8 cellular contexts compared by ENCODE assay signal in genomic region chr11:64448599-64449380, GRCh38.
DNase-seq lines count a peak whose midpoint lies in the region; ATAC-seq and TF ChIP-seq lines count a peak whose summit lies in the region.

No MANE protein-coding gene starts in this region.

- no peaks in the 10 kb centered on the region for H3K36me3 Mint-ChIP-seq in activated CD8-positive, alpha-beta T cell treated with anti-CD3 and anti-CD28 coated beads for 36 hours (ENCODE audit: low read depth)

- intact Hi-C loops in activated CD8-positive, alpha-beta T cell treated with anti-CD3 and anti-CD28 coated beads for 36 hours (cut with micrococcal nuclease), result loop anchor here (5.0 kb wide), 1 partner anchor 199 kb away; no protein-coding TSS in a partner anchor
- intact Hi-C loops in lower lobe of right lung (cut with DNase I), result no loop called here

- peaks cover 16% of the 10 kb centered on the region for H3K4me1 ChIP-seq in lower lobe of right lung

- peaks cover 10% of the 10 kb centered on the region for H3K27me3 ChIP-seq in lower lobe of right lung (ENCODE audit: low read depth)

- peaks cover 7% of the 10 kb centered on the region for H3K27me3 Mint-ChIP-seq in activated CD8-positive, alpha-beta T cell treated with anti-CD3 and anti-CD28 coated beads for 36 hours

- H3K9me3 ChIP-seq in lower lobe of right lung, result no peaks in the 10 kb centered on the region

- no peak overlapping the region for H3K27ac Mint-ChIP-seq in activated CD8-positive, alpha-beta T cell treated with anti-CD3 and anti-CD28 coated beads for 36 hours

- ATAC-seq in HG03342 (IDR thresholded peaks at IDR 0.05; ENCODE audit: unreplicated experiment) (peak; percentile 58), lower lobe of right lung (peak; percentile 96 to 97), HG02642 (IDR thresholded peaks at IDR 0.05; ENCODE audit: poor library complexity, unreplicated experiment) (no peak)
- peak; percentile 80 for ATAC-seq in activated CD8-positive, alpha-beta T cell treated with anti-CD3 and anti-CD28 coated beads for 36 hours

- peak; percentile 81 for TF ChIP-seq CTCF in activated CD8-positive, alpha-beta T cell treated with anti-CD3 and anti-CD28 coated beads for 36 hours (IDR thresholded peaks at IDR 0.05)
- TF ChIP-seq CTCF in lower lobe of right lung (IDR thresholded peaks at IDR 0.05), result peak; percentile 77

- H3K4me1 Mint-ChIP-seq in activated CD8-positive, alpha-beta T cell treated with anti-CD3 and anti-CD28 coated beads for 36 hours (ENCODE audit: low read depth), result peaks cover 9% of the 10 kb centered on the region

- POLR2A ChIA-PET in activated CD8-positive, alpha-beta T cell treated with anti-CD3 and anti-CD28 coated beads for 36 hours (lab: Charles Lee), result interaction anchor here (1.0 kb wide), 1 partner anchor 10 kb away, joined by 4 read pairs; no protein-coding TSS in a partner anchor

- no peaks in the 10 kb centered on the region for H3K36me3 ChIP-seq in lower lobe of right lung

- peak overlapping the region; percentile 61 for H3K4me3 Mint-ChIP-seq in activated CD8-positive, alpha-beta T cell treated with anti-CD3 and anti-CD28 coated beads for 36 hours

- H3K4me3 ChIP-seq in lower lobe of right lung, result peak overlapping the region; percentile 46

- no peaks in the 10 kb centered on the region for H3K9me3 Mint-ChIP-seq in activated CD8-positive, alpha-beta T cell treated with anti-CD3 and anti-CD28 coated beads for 36 hours

- peak overlapping the region; percentile 33 for H3K27ac ChIP-seq in lower lobe of right lung

- peak; percentile 69 for DNase-seq in COR-L47 (lab: John Stamatoyannopoulos, UW)
- peak; percentile 69 for DNase-seq in NCI-H748 treated with DMSO at 0.1 percent for 48 hours (lab: John Stamatoyannopoulos, UW)
- peak; percentile 82 for DNase-seq in activated CD8-positive, alpha-beta T cell treated with anti-CD3 and anti-CD28 coated beads for 36 hours
- peak; percentile 92 for DNase-seq in ecto neural progenitor cell (ENCODE audit: low spot score)
- peak; percentile 89 for DNase-seq in lower lobe of right lung
- peak; percentile 70 to 75 for DNase-seq in stimulated activated CD4-positive, alpha-beta T cell treated with anti-CD3 and anti-CD28 coated beads, Interleukin-4, amount 100 ng/mL, for 48 hours (ENCODE audit: low read depth in 2 of 2)

- CTCF ChIA-PET in activated CD8-positive, alpha-beta T cell treated with anti-CD3 and anti-CD28 coated beads for 36 hours (lab: Charles Lee), result interaction anchor here (0.7 to 3.5 kb wide), 73 partner anchors 9 to 435 kb away, joined by 3 to 45 read pairs (median 5); partner anchors contain the start of genes PLCB3, PRDX5 and TRMT112
